Comparison of ENCODE assay signal across 18 cellular contexts in the genomic region with DNA sequence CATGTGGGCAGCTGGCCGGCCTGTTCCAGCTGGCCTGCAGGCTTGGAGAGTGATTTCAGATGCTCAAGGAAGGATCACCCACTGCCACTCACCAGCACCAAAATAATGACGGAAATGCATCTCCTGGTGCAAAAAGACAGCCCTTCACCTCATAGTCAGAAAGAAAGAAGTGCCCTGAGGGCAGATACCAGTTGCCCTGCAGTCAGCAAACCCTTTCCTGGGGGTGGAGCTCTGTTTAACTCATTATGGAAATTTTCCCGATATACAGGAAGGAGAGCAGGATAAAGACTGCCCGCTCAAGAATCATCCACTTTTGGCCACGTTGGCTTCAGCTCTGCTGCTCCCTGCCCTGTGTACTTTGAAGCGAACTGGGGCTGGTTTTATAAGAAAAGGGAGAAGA.
DNase-seq lines count a peak whose midpoint lies in the region; ATAC-seq and TF ChIP-seq lines count a peak whose summit lies in the region.
"Had no signal": no experiment of that assay in that cellular context is flagged by ENCODE, and none has a peak within 500 bp of the region (broad histone marks: within the 10 kb centered on the region; RNA-seq: fewer than 3 reads in every experiment).

No MANE protein-coding gene starts in this region.

- WGBS in trophoblast cell (ENCODE audit: extremely low coverage, insufficient coverage, insufficient read length) = no CpG with 5 or more reads among the region's 6 CpGs

- no peaks in the 10 kb centered on the region for H3K36me3 Mint-ChIP-seq in nephron (ENCODE audit: low read depth)
- H3K36me3 Mint-ChIP-seq: CD14-positive monocyte; CD4-positive, alpha-beta memory T cell had no signal

- peaks cover 24% of the 10 kb centered on the region for H3K4me1 Mint-ChIP-seq in nephron
- H3K4me1 Mint-ChIP-seq: CD14-positive monocyte; CD4-positive, alpha-beta memory T cell had no signal

- H4K12ac ChIP-seq in trophoblast cell (ENCODE audit: low read depth, low read length) = no peak overlapping the region

- H3K18ac ChIP-seq in trophoblast cell (ENCODE audit: low read length) = no peak overlapping the region

- H4K8ac ChIP-seq in trophoblast cell (ENCODE audit: low read depth, low read length) = no peak overlapping the region

- H3K14ac ChIP-seq in trophoblast cell (ENCODE audit: low read length) = no peak overlapping the region

- no peak overlapping the region for H3K23ac ChIP-seq in trophoblast cell (ENCODE audit: low read length)

- no peak overlapping the region for H3K4ac ChIP-seq in trophoblast cell (ENCODE audit: low read depth, low read length)

- peaks cover 11% of the 10 kb centered on the region for H3K27me3 Mint-ChIP-seq in nephron (ENCODE audit: low read depth)

- no peak overlapping the region for H2AFZ ChIP-seq in trophoblast cell (ENCODE audit: insufficient read depth, low read length, poor library complexity)

- no peak overlapping the region for H3K27ac ChIP-seq in trophoblast cell (ENCODE audit: low read depth, low read length)
- H3K27ac ChIP-seq: BLaER1 had no signal

- no peak overlapping the region for H2BK12ac ChIP-seq in trophoblast cell (ENCODE audit: low read length)

- no peak overlapping the region for H3K4me3 ChIP-seq in trophoblast cell (ENCODE audit: low read depth, low read length)
- H3K4me3 ChIP-seq: BLaER1, GM12878 had no signal

- H3K9ac ChIP-seq in trophoblast cell (ENCODE audit: low read length) = no peak overlapping the region
- H3K9ac ChIP-seq: BLaER1 had no signal

- H3K27ac Mint-ChIP-seq in nephron = peak overlapping the region in 2 of 3 experiments; percentile 27 to 46
- H3K27ac Mint-ChIP-seq: CD14-positive monocyte, H9 had no signal

- peaks cover 8% of the 10 kb centered on the region for H3K9me3 ChIP-seq in trophoblast cell (ENCODE audit: insufficient read depth, low read depth, low read length)

- no peak for ATAC-seq in GM18907 (IDR thresholded peaks at IDR 0.05; ENCODE audit: unreplicated experiment)
- ATAC-seq in HG02759 (IDR thresholded peaks at IDR 0.05; ENCODE audit: unreplicated experiment) = no peak
- ATAC-seq: GM12878, HepG2 had no signal

- no peak overlapping the region for H3K4me3 Mint-ChIP-seq in nephron
- H3K4me3 Mint-ChIP-seq: CD14-positive monocyte; CD4-positive, alpha-beta memory T cell; H9 had no signal

- no peak overlapping the region for H4K91ac ChIP-seq in trophoblast cell (ENCODE audit: low read depth, low read length)

- TF ChIP-seq CTCF in nephron (IDR thresholded peaks at IDR 0.05; ENCODE audit: unreplicated experiment in 3 of 3) = no peak

- H3K36me3 ChIP-seq in trophoblast cell (ENCODE audit: control insufficient read depth in 1 of 2, insufficient read depth in 2 of 2, low read length in 2 of 2) = no peaks in the 10 kb centered on the region
- H3K36me3 ChIP-seq: BLaER1 had no signal

- H3K79me2 ChIP-seq in trophoblast cell (ENCODE audit: control insufficient read depth, insufficient read depth, low read length, poor library complexity) = no peaks in the 10 kb centered on the region

- DNase-seq in NCI-H748 (lab: John Stamatoyannopoulos, UW; ENCODE audit: unreplicated experiment) = peak; percentile 38
- DNase-seq in NCI-H748 treated with DMSO at 0.1 percent for 48 hours (lab: John Stamatoyannopoulos, UW) = no peak
- DNase-seq in NCI-H2227 treated with DMSO at 0.1 percent for 48 hours (lab: John Stamatoyannopoulos, UW) = peak; percentile 48
- DNase-seq in trophoblast cell = peak; percentile 8 to 73
- no peak for DNase-seq in cerebellar nuclear complex (lab: John Stamatoyannopoulos, UW)
- DNase-seq: 8988T; Calu3; CD4-positive, alpha-beta memory T cell; DND-41; EL; H9 had no signal

- H3K4me1 ChIP-seq in trophoblast cell (ENCODE audit: control insufficient read depth in 1 of 2, insufficient read depth in 2 of 2, low read length in 2 of 2) = no peaks in the 10 kb centered on the region
- H3K4me1 ChIP-seq: BLaER1 had no signal

- H3K9me3 Mint-ChIP-seq in nephron = no peaks in the 10 kb centered on the region
- H3K9me3 Mint-ChIP-seq: CD4-positive, alpha-beta memory T cell had no signal

- no peaks in the 10 kb centered on the region for H3K27me3 ChIP-seq in trophoblast cell (ENCODE audit: insufficient read depth, low read length)
- H3K27me3 ChIP-seq: BLaER1 had no signal

- H2BK5ac ChIP-seq in trophoblast cell (ENCODE audit: low read depth, low read length, poor library complexity) = no peak overlapping the region

- H2AK5ac ChIP-seq in trophoblast cell (ENCODE audit: low read length) = no peak overlapping the region

- no peak overlapping the region for H2BK120ac ChIP-seq in trophoblast cell (ENCODE audit: insufficient read depth, low read length, poor library complexity)

- H3K4me2 ChIP-seq in trophoblast cell (ENCODE audit: low read length) = no peak overlapping the region
- H3K4me2 ChIP-seq: BLaER1 had no signal

- H3K79me1 ChIP-seq in trophoblast cell (ENCODE audit: low read length) = no peaks in the 10 kb centered on the region

Comparison
In these comparisons a context has a peak if more than half of its experiments do, and no peak if none do; other contexts are left out.
1. DNase-seq: peak in NCI-H748 (single experiment), NCI-H2227 treated with DMSO at 0.1 percent for 48 hours (single experiment) and trophoblast cell (2 of 2); none in NCI-H748 treated with DMSO at 0.1 percent for 48 hours (single experiment) and cerebellar nuclear complex (0 of 2).